Comparison of ENCODE assay signal across 22 cellular contexts in genomic region chr9:124569942-124570341, GRCh38.
A peak's percentile ranks its signal among the peaks of the same experiment; 100 is the strongest.
DNase-seq lines count a peak whose midpoint lies in the region; ATAC-seq, FAIRE-seq and TF ChIP-seq lines count a peak whose summit lies in the region.
"Had no signal": no experiment of that assay in that cellular context is flagged by ENCODE, and none has a peak within 500 bp of the region (broad histone marks: within the 10 kb centered on the region; RNA-seq: fewer than 3 reads in every experiment).

No MANE protein-coding gene starts in this region.

- H3K27ac Mint-ChIP-seq in activated T-helper 1 cell treated with anti-CD3 and anti-CD28 coated beads, Interleukin-12 subunit alpha, Interleukin-12 subunit beta, Interleukin-2, Interleukin-4 antibody, amounts not matched to agents 30 ng/mL and 10 ng/mL and 1 ng/mL, durations not matched to agents 14 hours and 24 hours and 36 hours, result no peak overlapping the region
- H3K27ac Mint-ChIP-seq: CD8-positive, alpha-beta T cell had no signal

- H3K9ac ChIP-seq in HepG2 (ENCODE audit: insufficient read depth, low read depth, low read length) (no peak overlapping the region; the same call in 1 of the 2 replicates), K562 (ENCODE audit: insufficient read depth in 1 of 2, low read depth in 2 of 2, low read length in 2 of 2) (no peak overlapping the region)
- H3K9ac ChIP-seq: BLaER1 had no signal

- DNase-seq in HepG2 (ENCODE audit: low spot score) (no peak), right lobe of liver (no peak), K562 (ENCODE audit: extremely low read depth in 1 of 4, low spot score in 3 of 4) (no peak), erythroblast (lab: John Stamatoyannopoulos, UW) (no peak), T-helper 9 cell (no peak), brain microvascular endothelial cell (no peak)
- DNase-seq in activated T-helper 1 cell treated with anti-CD3 and anti-CD28 coated beads, Interleukin-12 subunit alpha, Interleukin-12 subunit beta, Interleukin-2, Interleukin-4 antibody, amounts not matched to agents 30 ng/mL and 10 ng/mL and 1 ng/mL, durations not matched to agents 14 hours and 24 hours and 36 hours (ENCODE audit: low spot score), result no peak
- DNase-seq: 8988T; CD8-positive, alpha-beta T cell; DND-41; GDM1; H7; KBM-7; NCI-H1417 treated with DMSO at 0.1 percent for 48 hours; NCI-H2029; NCI-H2171; NCI-H446 treated with DMSO at 0.1 percent for 48 hours; NCI-H774; SJCRH30 had no signal

- H3K27me3 ChIP-seq in HepG2 (ENCODE audit: control insufficient read depth in 1 of 2, insufficient read depth in 2 of 2, low read length in 2 of 2) (no peaks in the 10 kb centered on the region), right lobe of liver (no peaks in the 10 kb centered on the region), K562 (ENCODE audit: control insufficient read depth in 2 of 2, insufficient read depth in 2 of 2, low read length in 2 of 2) (no peaks in the 10 kb centered on the region), brain microvascular endothelial cell (replicated peaks) (no peaks in the 10 kb centered on the region)
- H3K27me3 ChIP-seq: BLaER1, SJCRH30 had no signal

- H3K9me3 Mint-ChIP-seq in activated T-helper 1 cell treated with anti-CD3 and anti-CD28 coated beads, Interleukin-12 subunit alpha, Interleukin-12 subunit beta, Interleukin-2, Interleukin-4 antibody, amounts not matched to agents 30 ng/mL and 10 ng/mL and 1 ng/mL, durations not matched to agents 14 hours and 24 hours and 36 hours, result no peaks in the 10 kb centered on the region
- H3K9me3 Mint-ChIP-seq: CD8-positive, alpha-beta T cell had no signal

- 74% methylated on average over 2 of the region's 2 CpGs for WGBS in HepG2 (ENCODE audit: low lambda C conversion rate)
- WGBS in right lobe of liver (ENCODE audit: insufficient coverage, low coverage, low lambda C conversion rate, missing lambda C conversion rate), result 74% methylated on average over 2 of the region's 2 CpGs
- WGBS in K562 (ENCODE audit: insufficient coverage, low coverage, missing lambda C conversion rate), result 38% methylated on average over 2 of the region's 2 CpGs
- 89 to 100% methylated on average over 1 to 2 of the region's 2 CpGs for WGBS in mesodermal cell (ENCODE audit: insufficient coverage in 2 of 2), 2 experiments

- TF ChIP-seq CTCF in HepG2 (CRISPR knock-in tag; IDR thresholded peaks at IDR 0.05), result no peak
- TF ChIP-seq CTCF in right lobe of liver (IDR thresholded peaks at IDR 0.05), result no peak
- no peak for TF ChIP-seq CTCF in K562 (IDR thresholded peaks at IDR 0.05 in 2 of 3, conservative IDR thresholded peaks at IDR 0.05 in 1 of 3; ENCODE audit: insufficient read depth in 2 of 3, low read depth in 1 of 3, low read length in 3 of 3)
- no peak for TF ChIP-seq CTCF in brain microvascular endothelial cell (IDR thresholded peaks at IDR 0.05; ENCODE audit: low read depth, low read length, missing control alignments)

- no peak for FAIRE-seq in HepG2 (lab: Jason Lieb, UNC)
- no peak for FAIRE-seq in K562 (lab: Jason Lieb, UNC)
- FAIRE-seq: D721Med had no signal

- H3K79me2 ChIP-seq in HepG2 (ENCODE audit: insufficient read depth, low read length) (peaks cover 25% of the 10 kb centered on the region), K562 (ENCODE audit: control insufficient read depth, insufficient read depth, low read length) (peaks cover 11% of the 10 kb centered on the region)

- TF ChIP-seq RAD21 in HepG2 (CRISPR knock-in tag; IDR thresholded peaks at IDR 0.05), result no peak
- no peak for TF ChIP-seq RAD21 in K562 (CRISPR knock-in tag; conservative IDR thresholded peaks at IDR 0.05 in 1 of 2, IDR thresholded peaks at IDR 0.05 in 1 of 2)

- no peaks in the 10 kb centered on the region for H3K4me1 Mint-ChIP-seq in activated T-helper 1 cell treated with anti-CD3 and anti-CD28 coated beads, Interleukin-12 subunit alpha, Interleukin-12 subunit beta, Interleukin-2, Interleukin-4 antibody, amounts not matched to agents 30 ng/mL and 10 ng/mL and 1 ng/mL, durations not matched to agents 14 hours and 24 hours and 36 hours (ENCODE audit: low read depth)

- intact Hi-C loops in HepG2 (cut with micrococcal nuclease; ENCODE audit: unreplicated experiment) (no loop called here), right lobe of liver (cut with DNase I) (no loop called here), K562 (cut with micrococcal nuclease) (no loop called here)
- intact Hi-C loops in activated T-helper 1 cell treated with anti-CD3 and anti-CD28 coated beads, Interleukin-12 subunit alpha, Interleukin-12 subunit beta, Interleukin-2, Interleukin-4 antibody, amounts not matched to agents 30 ng/mL and 10 ng/mL and 1 ng/mL, durations not matched to agents 14 hours and 24 hours and 36 hours (cut with micrococcal nuclease), result no loop called here

- no peak overlapping the region for H3K4me2 ChIP-seq in HepG2 (ENCODE audit: low read depth, low read length)
- no peak overlapping the region for H3K4me2 ChIP-seq in K562 (ENCODE audit: insufficient read depth, low read length)
- H3K4me2 ChIP-seq: BLaER1 had no signal

- H3K27ac ChIP-seq in HepG2 (ENCODE audit: extremely low read length, insufficient read depth, low read length) (peak overlapping the region; percentile 41), right lobe of liver (no peak overlapping the region), K562 (ENCODE audit: extremely low read depth, low read depth, low read length) (no peak overlapping the region), mesodermal cell (ENCODE audit: low read depth, low read length, severe bottlenecking) (peak overlapping the region; percentile 4), brain microvascular endothelial cell (no peak overlapping the region)
- H3K27ac ChIP-seq: BLaER1, SJCRH30 had no signal

- peaks cover 95% of the 10 kb centered on the region for H3K4me1 ChIP-seq in HepG2 (ENCODE audit: insufficient read depth, low read length)
- peaks cover 0 to 3% (median 0%) of the 10 kb centered on the region in 4 donors for H3K4me1 ChIP-seq in right lobe of liver
- peaks cover 17 to 25% of the 10 kb centered on the region in 2 experiments; a peak in 4 of 5 replicates for H3K4me1 ChIP-seq in K562 (replicated peaks in 1 of 2; ENCODE audit: control insufficient read depth in 2 of 2, insufficient read depth in 2 of 2, low read length in 2 of 2)
- peaks cover 37% of the 10 kb centered on the region for H3K4me1 ChIP-seq in mesodermal cell (ENCODE audit: control insufficient read depth, insufficient read depth, low read length, poor library complexity, severe bottlenecking)
- H3K4me1 ChIP-seq: SJCRH30 had no signal

- H3K4me3 Mint-ChIP-seq in activated T-helper 1 cell treated with anti-CD3 and anti-CD28 coated beads, Interleukin-12 subunit alpha, Interleukin-12 subunit beta, Interleukin-2, Interleukin-4 antibody, amounts not matched to agents 30 ng/mL and 10 ng/mL and 1 ng/mL, durations not matched to agents 14 hours and 24 hours and 36 hours, result no peak overlapping the region
- H3K4me3 Mint-ChIP-seq: CD8-positive, alpha-beta T cell had no signal

- no peak for ATAC-seq in HepG2
- no peak for ATAC-seq in right lobe of liver
- ATAC-seq in K562, result no peak; the same call in 2 of the 3 replicates
- ATAC-seq: CD8-positive, alpha-beta T cell had no signal

- H3K9me1 ChIP-seq in K562 (ENCODE audit: control insufficient read depth, insufficient read depth, low read length), result no peaks in the 10 kb centered on the region

- H2AFZ ChIP-seq in HepG2 (ENCODE audit: low read length) (no peak overlapping the region), K562 (ENCODE audit: low read depth, low read length) (no peak overlapping the region)

- in situ Hi-C loops in HepG2 (cut with HindIII; ENCODE audit: extremely low pct_ligation_motif_present, low pct_unique_long_range_greater_than_20kb) (no loop called here), K562 (cut with MboI) (no loop called here), brain microvascular endothelial cell (cut with HindIII; ENCODE audit: low pct_ligation_motif_present, low sequenced_read_pairs) (no loop called here)

- no TSS peak for BruUV-seq in HepG2 (replicated peaks; lab: Mats Ljungman, UMichigan)
- no TSS peak for BruUV-seq in K562 (replicated peaks; lab: Mats Ljungman, UMichigan)

- no peaks in the 10 kb centered on the region for H3K36me3 Mint-ChIP-seq in activated T-helper 1 cell treated with anti-CD3 and anti-CD28 coated beads, Interleukin-12 subunit alpha, Interleukin-12 subunit beta, Interleukin-2, Interleukin-4 antibody, amounts not matched to agents 30 ng/mL and 10 ng/mL and 1 ng/mL, durations not matched to agents 14 hours and 24 hours and 36 hours (ENCODE audit: low read depth)
- H3K36me3 Mint-ChIP-seq: CD8-positive, alpha-beta T cell had no signal

- CTCF ChIA-PET in HepG2 (lab: Yijun Ruan, JAX; ENCODE audit: low intra/inter-chr PET ratio, low total read pairs), result no interaction called here
- CTCF ChIA-PET in K562 (lab: Yijun Ruan, JAX; ENCODE audit: low intra/inter-chr PET ratio), result no interaction called here

- POLR2A ChIA-PET in HepG2 (lab: Yijun Ruan, JAX) (no interaction called here), K562 (lab: Yijun Ruan, JAX) (interaction anchor here (1.2 kb wide), 1 partner anchor 47 kb away, joined by 3 read pairs; no protein-coding TSS in a partner anchor)

- no peak for TF ChIP-seq POLR2A in HepG2 (IDR thresholded peaks at IDR 0.05; ENCODE audit: insufficient read depth in 1 of 2, low read depth in 2 of 2, low read length in 2 of 2)
- TF ChIP-seq POLR2A in right lobe of liver (IDR thresholded peaks at IDR 0.05), result no peak
- TF ChIP-seq POLR2A in K562 (conservative IDR thresholded peaks at IDR 0.05), result no peak
- no peak for TF ChIP-seq POLR2A in erythroblast (IDR thresholded peaks at IDR 0.05; ENCODE audit: low read length)

- no peak overlapping the region for H3K4me3 ChIP-seq in HepG2 (replicated peaks in 1 of 3; ENCODE audit: insufficient read depth in 1 of 3, low read depth in 2 of 3, low read length in 3 of 3)
- no peak overlapping the region for H3K4me3 ChIP-seq in right lobe of liver
- no peak overlapping the region for H3K4me3 ChIP-seq in K562
- no peak overlapping the region for H3K4me3 ChIP-seq in mesodermal cell (ENCODE audit: extremely low read depth, insufficient read depth, low read length, poor library complexity, severe bottlenecking)
- H3K4me3 ChIP-seq in brain microvascular endothelial cell (ENCODE audit: low read depth, low read length), result no peak overlapping the region
- H3K4me3 ChIP-seq: BLaER1, SJCRH30 had no signal

- H3K36me3 ChIP-seq in HepG2 (replicated peaks in 1 of 2; ENCODE audit: control insufficient read depth in 1 of 2, insufficient read depth in 2 of 2, low read length in 2 of 2), result no peaks in the 10 kb centered on the region; a peak in 1 of 5 replicates
- no peaks in the 10 kb centered on the region for H3K36me3 ChIP-seq in right lobe of liver
- H3K36me3 ChIP-seq in K562 (ENCODE audit: control insufficient read depth, insufficient read depth, low read length), result no peaks in the 10 kb centered on the region; the same call in 2 of the 3 replicates
- no peaks in the 10 kb centered on the region for H3K36me3 ChIP-seq in mesodermal cell (ENCODE audit: control insufficient read depth, insufficient read depth, low read length)
- no peaks in the 10 kb centered on the region for H3K36me3 ChIP-seq in brain microvascular endothelial cell (replicated peaks)
- H3K36me3 ChIP-seq: BLaER1, SJCRH30 had no signal

- H4K20me1 ChIP-seq in HepG2 (ENCODE audit: insufficient read depth, low read length) (no peaks in the 10 kb centered on the region), K562 (replicated peaks; ENCODE audit: control insufficient read depth, insufficient read depth, low read length) (peaks cover 8% of the 10 kb centered on the region)
- H4K20me1 ChIP-seq: BLaER1 had no signal

- H3K27me3 Mint-ChIP-seq in activated T-helper 1 cell treated with anti-CD3 and anti-CD28 coated beads, Interleukin-12 subunit alpha, Interleukin-12 subunit beta, Interleukin-2, Interleukin-4 antibody, amounts not matched to agents 30 ng/mL and 10 ng/mL and 1 ng/mL, durations not matched to agents 14 hours and 24 hours and 36 hours (ENCODE audit: insufficient read depth), result peaks cover 9% of the 10 kb centered on the region

- H3K9me3 ChIP-seq in HepG2 (ENCODE audit: low read length), result no peaks in the 10 kb centered on the region
- H3K9me3 ChIP-seq in right lobe of liver, result no peaks in the 10 kb centered on the region
- no peaks in the 10 kb centered on the region for H3K9me3 ChIP-seq in K562 (replicated peaks; ENCODE audit: control insufficient read depth, insufficient read depth, low read depth, low read length)
- H3K9me3 ChIP-seq in mesodermal cell (ENCODE audit: control insufficient read depth, low read length), result no peaks in the 10 kb centered on the region
- H3K9me3 ChIP-seq: BLaER1, SJCRH30 had no signal

- no peak for TF ChIP-seq EP300 in HepG2 (IDR thresholded peaks at IDR 0.05; ENCODE audit: low read depth in 2 of 2, low read length in 2 of 2)
- TF ChIP-seq EP300 in HepG2 (CRISPR knock-in tag; IDR thresholded peaks at IDR 0.05; ENCODE audit: borderline replicate concordance), result no peak
- 0 out of 2 replicates have a peak, but pooled peaks have one; percentile 18 for TF ChIP-seq EP300 in K562 (IDR thresholded peaks at IDR 0.05; ENCODE audit: low read length)

Comparison
In these comparisons a context has a peak if more than half of its experiments do, and no peak if none do; other contexts are left out.
1. H3K27ac ChIP-seq: peak in HepG2 (single experiment) and mesodermal cell (single experiment); none in right lobe of liver (0 of 3), K562 (single experiment) and brain microvascular endothelial cell (single experiment).
2. Of the 241 proteins assayed by ChIP-seq in both HepG2 and K562: peak only in HepG2: none; only in K562: DPF2, EP300, SMARCE1 and SOX6; in both: none; in neither: 237.